33 cellular contexts compared by ENCODE assay signal in genomic region chr2:1618191-1618961, GRCh38.
DNase-seq lines count a peak whose midpoint lies in the region; ATAC-seq, FAIRE-seq and TF ChIP-seq lines count a peak whose summit lies in the region.
"Had no signal": no experiment of that assay in that cellular context is flagged by ENCODE, and none has a peak within 500 bp of the region (broad histone marks: within the 10 kb centered on the region; RNA-seq: fewer than 3 reads in every experiment).

No MANE protein-coding gene starts in this region.

- WGBS in right cardiac atrium, result 92% methylated on average over 20 of the region's 20 CpGs

- H3K9me3 ChIP-seq in right cardiac atrium (ENCODE audit: control insufficient read depth, low read length) (no peaks in the 10 kb centered on the region), osteoblast (ENCODE audit: low read depth, low read length) (no peaks in the 10 kb centered on the region)
- H3K9me3 ChIP-seq: neutrophil, upper lobe of left lung had no signal

- intact Hi-C loops in cardiac septum (cut with DNase I) (no loop called here), right cardiac atrium (cut with DNase I) (no loop called here), left colon (cut with DNase I, micrococcal nuclease) (no loop called here)

- no peaks in the 10 kb centered on the region for H3K9me3 Mint-ChIP-seq in T-helper 2 cell treated with Interferon-gamma antibody and Interleukin-4, amounts not matched to agents 5 μg/mL and 100 μg/mL, for 36 hours
- H3K9me3 Mint-ChIP-seq in activated T-helper 17 cell treated with anti-CD3 and anti-CD28 coated beads, Interleukin-2, amount 50 U/mL, for 72 hours, result peaks cover 7% of the 10 kb centered on the region
- H3K9me3 Mint-ChIP-seq: activated naive CD8-positive, alpha-beta T cell treated with anti-CD3 and anti-CD28 coated beads, Interleukin-2, amount 50 U/mL, for 24 hours; activated T-cell treated with anti-CD3 and anti-CD28 coated beads, Interleukin-2, amount 50 U/mL, for 24 hours had no signal

- TF ChIP-seq POLR2A in GM12892 (IDR thresholded peaks at IDR 0.05; ENCODE audit: low read depth, low read length), result no peak

- H3K36me3 ChIP-seq in osteoblast (ENCODE audit: insufficient read depth, low read length), result no peaks in the 10 kb centered on the region
- H3K36me3 ChIP-seq: cardiac muscle cell, neutrophil, upper lobe of left lung had no signal

- H4K20me1 ChIP-seq in osteoblast (ENCODE audit: insufficient read depth, low read length), result no peaks in the 10 kb centered on the region

- H3K27me3 ChIP-seq in right cardiac atrium (ENCODE audit: control insufficient read depth, insufficient read depth), result no peaks in the 10 kb centered on the region
- H3K27me3 ChIP-seq in osteoblast (ENCODE audit: insufficient read depth, low read length), result peaks cover 20% of the 10 kb centered on the region
- H3K27me3 ChIP-seq: cardiac muscle cell, neutrophil, upper lobe of left lung had no signal

- no peak overlapping the region for H2AFZ ChIP-seq in osteoblast (ENCODE audit: low read length)
- H2AFZ ChIP-seq: GM23248 had no signal

- H3K4me3 ChIP-seq in right cardiac atrium (ENCODE audit: low read length) (no peak overlapping the region), osteoblast (ENCODE audit: insufficient read depth, low read length) (no peak overlapping the region)
- H3K4me3 ChIP-seq: cardiac muscle cell, GM23248, upper lobe of left lung had no signal

- no peak overlapping the region for H3K4me3 Mint-ChIP-seq in T-helper 2 cell treated with Interferon-gamma antibody and Interleukin-4, amounts not matched to agents 5 μg/mL and 100 μg/mL, for 36 hours
- H3K4me3 Mint-ChIP-seq in activated T-helper 17 cell treated with anti-CD3 and anti-CD28 coated beads, Interleukin-2, amount 50 U/mL, for 72 hours, result no peak overlapping the region
- H3K4me3 Mint-ChIP-seq: activated naive CD8-positive, alpha-beta T cell treated with anti-CD3 and anti-CD28 coated beads, Interleukin-2, amount 50 U/mL, for 24 hours; activated T-cell treated with anti-CD3 and anti-CD28 coated beads, Interleukin-2, amount 50 U/mL, for 24 hours; CD4-positive, alpha-beta memory T cell; memory B cell had no signal

- H3K27me3 Mint-ChIP-seq in T-helper 2 cell treated with Interferon-gamma antibody and Interleukin-4, amounts not matched to agents 5 μg/mL and 100 μg/mL, for 36 hours (ENCODE audit: low read depth), result peaks cover 3% of the 10 kb centered on the region
- H3K27me3 Mint-ChIP-seq in activated T-helper 17 cell treated with anti-CD3 and anti-CD28 coated beads, Interleukin-2, amount 50 U/mL, for 72 hours, result peaks cover 7% of the 10 kb centered on the region
- H3K27me3 Mint-ChIP-seq: activated T-cell treated with anti-CD3 and anti-CD28 coated beads, Interleukin-2, amount 50 U/mL, for 24 hours had no signal

- H3K4me2 ChIP-seq in osteoblast (ENCODE audit: insufficient read depth, low read length), result no peak overlapping the region
- H3K4me2 ChIP-seq: KMS-11 had no signal

- no peak for FAIRE-seq in GM12892 (lab: Jason Lieb, UNC)
- FAIRE-seq: astrocyte, D721Med, RCC 7860 had no signal

- H3K36me3 Mint-ChIP-seq in T-helper 2 cell treated with Interferon-gamma antibody and Interleukin-4, amounts not matched to agents 5 μg/mL and 100 μg/mL, for 36 hours (ENCODE audit: low read depth), result no peaks in the 10 kb centered on the region
- H3K36me3 Mint-ChIP-seq in activated T-helper 17 cell treated with anti-CD3 and anti-CD28 coated beads, Interleukin-2, amount 50 U/mL, for 72 hours (ENCODE audit: low read depth), result no peaks in the 10 kb centered on the region
- H3K36me3 Mint-ChIP-seq: CD4-positive, alpha-beta memory T cell; memory B cell; naive B cell had no signal

- H3K4me1 ChIP-seq in right cardiac atrium (ENCODE audit: control insufficient read depth, insufficient read depth, low read length), result no peaks in the 10 kb centered on the region
- peaks cover 8% of the 10 kb centered on the region for H3K4me1 ChIP-seq in osteoblast (ENCODE audit: insufficient read depth, low read length)
- H3K4me1 ChIP-seq: upper lobe of left lung had no signal

- no peak overlapping the region for H3K27ac Mint-ChIP-seq in T-helper 2 cell treated with Interferon-gamma antibody and Interleukin-4, amounts not matched to agents 5 μg/mL and 100 μg/mL, for 36 hours
- no peak overlapping the region for H3K27ac Mint-ChIP-seq in activated T-helper 17 cell treated with anti-CD3 and anti-CD28 coated beads, Interleukin-2, amount 50 U/mL, for 72 hours
- H3K27ac Mint-ChIP-seq: activated naive CD8-positive, alpha-beta T cell treated with anti-CD3 and anti-CD28 coated beads, Interleukin-2, amount 50 U/mL, for 24 hours; activated T-cell treated with anti-CD3 and anti-CD28 coated beads, Interleukin-2, amount 50 U/mL, for 24 hours; CD4-positive, alpha-beta memory T cell; memory B cell had no signal

- TF ChIP-seq CTCF in osteoblast (IDR thresholded peaks at IDR 0.05; ENCODE audit: extremely low read depth, low read depth, low read length), result no peak

- no peak for ATAC-seq in right cardiac atrium
- ATAC-seq in left colon, result peak; percentile 73
- no peak for ATAC-seq in activated T-helper 17 cell treated with anti-CD3 and anti-CD28 coated beads, Interleukin-2, amount 50 U/mL, for 72 hours (replicated peaks)
- ATAC-seq in HG02571 (IDR thresholded peaks at IDR 0.05; ENCODE audit: unreplicated experiment), result no peak
- ATAC-seq: activated naive CD8-positive, alpha-beta T cell treated with anti-CD3 and anti-CD28 coated beads, Interleukin-2, amount 50 U/mL, for 24 hours had no signal

- H3K79me2 ChIP-seq in osteoblast (ENCODE audit: insufficient read depth, low read length), result no peaks in the 10 kb centered on the region

- DNase-seq in cardiac septum (ENCODE audit: low spot score) (peak; percentile 68), right cardiac atrium (no peak), left colon (peak in 1 of 2 donors; percentile 38), osteoblast (ENCODE audit: insufficient read length, low spot score, missing footprints) (peak; percentile 76), GM12892 (ENCODE audit: insufficient read length) (no peak)
- DNase-seq in T-helper 2 cell treated with Interferon-gamma antibody and Interleukin-4, amounts not matched to agents 5 μg/mL and 100 μg/mL, for 36 hours (ENCODE audit: low spot score), result no peak
- DNase-seq: activated CD4-positive, CD25-positive, alpha-beta regulatory T cell; activated naive CD4-positive, alpha-beta T cell; activated naive CD8-positive, alpha-beta T cell treated with anti-CD3 and anti-CD28 coated beads, Interleukin-2, amount 50 U/mL, for 24 hours; activated T-cell treated with anti-CD3 and anti-CD28 coated beads, Interleukin-2, amount 50 U/mL, for 24 hours; CD4-positive, alpha-beta memory T cell; cortex of kidney; effector memory CD4-positive, alpha-beta T cell; GM23248; hippocampal formation; MM.1S; naive B cell; NCI-H2029 treated with DMSO at 0.1 percent for 48 hours; NCI-H526; stimulated activated CD4-positive, alpha-beta T cell treated with anti-CD3 and anti-CD28 coated beads, Interleukin-15, amount 100 ng/mL, for 24 hours; stimulated activated CD4-positive, alpha-beta T cell treated with anti-CD3 and anti-CD28 coated beads, Interleukin-4, amount 100 ng/mL, for 4 hours; substantia nigra; upper lobe of left lung had no signal

- no peak overlapping the region for H3K27ac ChIP-seq in right cardiac atrium (ENCODE audit: low read length)
- no peak overlapping the region for H3K27ac ChIP-seq in osteoblast (ENCODE audit: low read depth, low read length)
- H3K27ac ChIP-seq: cardiac muscle cell, GM23248, HL-60, KMS-11, neutrophil, upper lobe of left lung had no signal

- H3K4me1 Mint-ChIP-seq in T-helper 2 cell treated with Interferon-gamma antibody and Interleukin-4, amounts not matched to agents 5 μg/mL and 100 μg/mL, for 36 hours (ENCODE audit: low read depth), result no peaks in the 10 kb centered on the region
- H3K4me1 Mint-ChIP-seq in activated T-helper 17 cell treated with anti-CD3 and anti-CD28 coated beads, Interleukin-2, amount 50 U/mL, for 72 hours, result no peaks in the 10 kb centered on the region
- H3K4me1 Mint-ChIP-seq: CD4-positive, alpha-beta memory T cell had no signal

Comparison
In these comparisons a context has a peak if more than half of its experiments do, and no peak if none do; other contexts are left out.
1. DNase-seq: peak in cardiac septum (single experiment) and osteoblast (single experiment); none in right cardiac atrium (0 of 3), T-helper 2 cell treated with Interferon-gamma antibody and Interleukin-4, amounts not matched to agents 5 μg/mL and 100 μg/mL, for 36 hours (single experiment) and GM12892 (single experiment).